ENCODE assay signal across 1 cellular context in the genomic region with DNA sequence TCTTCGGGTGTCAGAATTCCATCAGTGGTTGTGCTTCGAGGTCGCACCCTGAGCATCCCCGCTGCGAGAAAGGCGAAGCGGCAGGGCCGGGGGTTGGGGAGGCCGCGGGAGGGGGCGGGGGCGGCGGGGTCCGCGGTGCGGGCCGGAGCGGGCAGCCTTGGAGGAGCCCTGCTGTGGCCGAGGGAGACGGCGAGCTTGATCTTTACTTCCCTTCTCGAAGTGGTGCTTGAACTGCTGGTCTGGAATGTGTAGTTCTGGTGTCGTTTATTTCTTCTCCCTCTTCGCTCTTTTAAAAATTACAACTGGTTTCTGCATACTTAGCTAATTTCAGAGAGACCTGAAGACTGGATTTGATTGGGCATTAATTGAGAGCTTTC.
TF ChIP-seq lines count a peak whose summit lies in the region.

No MANE protein-coding gene starts in this region.

TF ChIP-seq in K562, 482 proteins besides CTCF, POLR2A, EP300 and RAD21:
- no peak for TF ChIP-seq POLR2AphosphoS5 (IDR thresholded peaks at IDR 0.05; ENCODE audit: control insufficient read depth, insufficient read depth, low read depth, low read length)
- no peak for TF ChIP-seq NR3C1 (CRISPR knock-in tag; IDR thresholded peaks at IDR 0.05)
- TF ChIP-seq, protein P1, sequence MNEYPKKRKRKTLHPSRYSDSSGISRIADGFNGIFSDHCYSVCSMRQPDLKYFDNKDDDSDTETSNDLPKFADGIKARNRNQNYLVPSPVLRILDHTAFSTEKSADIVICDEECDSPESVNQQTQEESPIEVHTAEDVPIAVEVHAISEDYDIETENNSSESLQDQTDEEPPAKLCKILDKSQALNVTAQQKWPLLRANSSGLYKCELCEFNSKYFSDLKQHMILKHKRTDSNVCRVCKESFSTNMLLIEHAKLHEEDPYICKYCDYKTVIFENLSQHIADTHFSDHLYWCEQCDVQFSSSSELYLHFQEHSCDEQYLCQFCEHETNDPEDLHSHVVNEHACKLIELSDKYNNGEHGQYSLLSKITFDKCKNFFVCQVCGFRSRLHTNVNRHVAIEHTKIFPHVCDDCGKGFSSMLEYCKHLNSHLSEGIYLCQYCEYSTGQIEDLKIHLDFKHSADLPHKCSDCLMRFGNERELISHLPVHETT (CRISPR knock-in tag; conservative IDR thresholded peaks at IDR 0.05 in 1 of 2, IDR thresholded peaks at IDR 0.05 in 1 of 2), result 0 out of 4 replicates have a peak, but pooled peaks of 1 of the 2 experiments have one; percentile 6
- TF ChIP-seq, protein P2, sequence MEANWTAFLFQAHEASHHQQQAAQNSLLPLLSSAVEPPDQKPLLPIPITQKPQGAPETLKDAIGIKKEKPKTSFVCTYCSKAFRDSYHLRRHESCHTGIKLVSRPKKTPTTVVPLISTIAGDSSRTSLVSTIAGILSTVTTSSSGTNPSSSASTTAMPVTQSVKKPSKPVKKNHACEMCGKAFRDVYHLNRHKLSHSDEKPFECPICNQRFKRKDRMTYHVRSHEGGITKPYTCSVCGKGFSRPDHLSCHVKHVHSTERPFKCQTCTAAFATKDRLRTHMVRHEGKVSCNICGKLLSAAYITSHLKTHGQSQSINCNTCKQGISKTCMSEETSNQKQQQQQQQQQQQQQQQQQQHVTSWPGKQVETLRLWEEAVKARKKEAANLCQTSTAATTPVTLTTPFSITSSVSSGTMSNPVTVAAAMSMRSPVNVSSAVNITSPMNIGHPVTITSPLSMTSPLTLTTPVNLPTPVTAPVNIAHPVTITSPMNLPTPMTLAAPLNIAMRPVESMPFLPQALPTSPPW (CRISPR knock-in tag; IDR thresholded peaks at IDR 0.05), result peak; percentile 45
- peak; percentile 67; the same call in 1 of the 2 replicates for TF ChIP-seq ZNF316 (IDR thresholded peaks at IDR 0.05)
- peak; percentile 50; the same call in 1 of the 2 replicates for TF ChIP-seq SPI1 (IDR thresholded peaks at IDR 0.05; ENCODE audit: borderline replicate concordance, low read depth, low read length)
- no peak for TF ChIP-seq TAL1 (IDR thresholded peaks at IDR 0.05)
- TF ChIP-seq, protein P3, sequence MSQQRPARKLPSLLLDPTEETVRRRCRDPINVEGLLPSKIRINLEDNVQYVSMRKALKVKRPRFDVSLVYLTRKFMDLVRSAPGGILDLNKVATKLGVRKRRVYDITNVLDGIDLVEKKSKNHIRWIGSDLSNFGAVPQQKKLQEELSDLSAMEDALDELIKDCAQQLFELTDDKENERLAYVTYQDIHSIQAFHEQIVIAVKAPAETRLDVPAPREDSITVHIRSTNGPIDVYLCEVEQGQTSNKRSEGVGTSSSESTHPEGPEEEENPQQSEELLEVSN (IDR thresholded peaks at IDR 0.05; ENCODE audit: borderline replicate concordance in 1 of 2, extremely low read depth in 1 of 2, insufficient read depth in 1 of 2, insufficient read length in 1 of 2, low read depth in 1 of 2, low read length in 1 of 2, poor library complexity in 1 of 2, severe bottlenecking in 1 of 2), result peak in 1 of 2 experiments; percentile 0
- TF ChIP-seq ZBTB7A (IDR thresholded peaks at IDR 0.05; ENCODE audit: borderline replicate concordance, control insufficient read depth, low read depth, low read length), result peak; percentile 26; the same call in 1 of the 2 replicates
- TF ChIP-seq C11orf30 (IDR thresholded peaks at IDR 0.05; ENCODE audit: low read depth), result peak; percentile 8; the same call in 1 of the 2 replicates
